8 cellular contexts compared by ENCODE assay signal in the genomic region with DNA sequence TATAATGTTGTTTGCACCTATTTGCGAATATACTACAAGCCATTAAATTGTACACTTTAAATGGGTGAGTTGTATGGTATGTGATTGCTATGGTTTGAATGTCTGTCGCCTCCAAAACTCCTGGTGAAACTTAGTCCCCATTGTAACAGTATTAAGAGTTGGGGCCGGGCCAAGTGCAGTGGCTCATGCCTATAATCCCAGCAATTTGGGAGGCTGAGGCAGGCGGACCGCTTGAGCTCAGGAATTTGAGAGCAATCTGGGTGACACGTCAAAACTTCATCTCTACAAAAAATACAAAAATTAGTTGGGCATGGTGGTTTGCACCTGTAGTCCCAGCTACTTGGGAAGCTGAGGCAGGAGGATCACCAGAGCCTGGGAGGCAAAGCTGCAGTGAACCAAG. TPM values are rescaled to one million over a fixed set of nuclear protein-coding genes. Genes with fewer than 3 reads are reported as not detected.
"Had no signal": no experiment of that assay in that cellular context is flagged by ENCODE, and none has a peak within 500 bp of the region (broad histone marks: within the 10 kb centered on the region; RNA-seq: fewer than 3 reads in every experiment).

No MANE protein-coding gene starts in this region.

- DNase-seq: GM23248, GOT3, H7, H9, HCEC 1CT, HFFc6 had no signal

- FAIRE-seq: H1, H54 had no signal

RNA-seq across cellular contexts. Expression of gene SIM2, which starts 12.0 kb away (rescaled TPM):
- total RNA-seq: GM23248, H9, HFFc6 had no signal
